ENCODE assay signal across 21 cellular contexts in the genomic region with DNA sequence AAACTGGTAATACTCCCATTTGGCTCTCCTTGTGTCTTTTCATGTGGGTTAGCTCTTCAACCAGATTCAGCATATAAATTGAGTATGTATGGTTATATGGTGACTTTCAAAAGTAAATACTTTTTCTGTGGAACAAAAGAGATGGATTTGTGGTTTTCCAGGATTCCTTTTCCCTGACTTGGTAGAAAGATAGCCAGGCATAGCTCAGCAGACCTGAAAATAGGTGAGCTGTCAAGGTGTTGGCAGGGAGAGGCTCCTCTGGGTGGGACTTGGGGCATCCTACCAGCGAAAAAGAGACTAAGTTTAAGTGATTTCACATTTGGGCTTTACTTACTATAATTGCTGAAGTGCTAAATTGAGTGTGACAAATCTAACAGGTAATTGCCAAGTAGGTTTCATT.
DNase-seq lines count a peak whose midpoint lies in the region; ATAC-seq, FAIRE-seq and TF ChIP-seq lines count a peak whose summit lies in the region.
"Had no signal": no experiment of that assay in that cellular context is flagged by ENCODE, and none has a peak within 500 bp of the region (broad histone marks: within the 10 kb centered on the region; RNA-seq: fewer than 3 reads in every experiment).

No MANE protein-coding gene starts in this region.

- H3K4me3 Mint-ChIP-seq in mesothelial cell of epicardium, result no peak overlapping the region
- H3K4me3 Mint-ChIP-seq: activated T-cell treated with anti-CD3 and anti-CD28 coated beads, Interleukin-2, amount 50 U/mL, for 72 hours had no signal

- H4K20me1 ChIP-seq in GM12878 (ENCODE audit: control insufficient read depth, insufficient read depth), result no peaks in the 10 kb centered on the region

- SMC1A ChIA-PET in GM12878 (lab: Charles Lee; ENCODE audit: uncharacterized antibody, unreplicated experiment), result interaction anchor here (0.6 to 1.3 kb wide), 6 partner anchors 8 to 72 kb away, joined by 3 to 7 read pairs (median 4); no protein-coding TSS in a partner anchor

- ATAC-seq in GM12878, result no peak
- ATAC-seq in HG02885 (IDR thresholded peaks at IDR 0.05; ENCODE audit: poor library complexity, unreplicated experiment), result no peak
- ATAC-seq: activated naive CD4-positive, alpha-beta T cell treated with anti-CD3 and anti-CD28 coated beads, Interleukin-2, amount 50 U/mL, for 72 hours; activated T-cell treated with anti-CD3 and anti-CD28 coated beads, Interleukin-2, amount 50 U/mL, for 72 hours; K562; left lung; sciatic nerve had no signal

- H3K27ac ChIP-seq in GM12878 (ENCODE audit: control insufficient read depth, insufficient read depth), result no peak overlapping the region
- H3K27ac ChIP-seq: BLaER1 treated with 17β-estradiol and CSF1 and Interleukin-3, amounts not matched to agents 10 nM and 100 nM; left lung had no signal

- intact Hi-C loops in GM12878 (cut with micrococcal nuclease; ENCODE audit: unreplicated experiment), result no loop called here

- RAD21 ChIA-PET in GM12878 (lab: Charles Lee; ENCODE audit: unreplicated experiment), result interaction anchor here (0.7 to 1.2 kb wide), 2 partner anchors 9 to 11 kb away, joined by 3 read pairs; no protein-coding TSS in a partner anchor

- no peaks in the 10 kb centered on the region for H3K36me3 ChIP-seq in GM12878 (ENCODE audit: control insufficient read depth in 2 of 2, insufficient read depth in 2 of 2, low read length in 1 of 2)
- H3K36me3 ChIP-seq: left lung had no signal

- in situ Hi-C loops in GM12878 (cut with MboI), result no loop called here

- no peaks in the 10 kb centered on the region for H3K9me3 ChIP-seq in GM12878 (replicated peaks; ENCODE audit: control insufficient read depth, insufficient read depth, low read length)
- H3K9me3 ChIP-seq: left lung had no signal

- peak; percentile 23 for DNase-seq in NCI-H1105 treated with DMSO at 0.1 percent for 48 hours (lab: John Stamatoyannopoulos, UW)
- DNase-seq in NCI-H1105 (lab: John Stamatoyannopoulos, UW), result no peak
- DNase-seq in NCI-H69 (lab: John Stamatoyannopoulos, UW), result peak; percentile 64
- no peak for DNase-seq in GM12878 (ENCODE audit: low read depth, low spot score)
- no peak for DNase-seq in mesothelial cell of epicardium (ENCODE audit: low spot score in 2 of 2, unreplicated experiment in 2 of 2)
- DNase-seq in HuH-7 (ENCODE audit: low spot score), result no peak
- DNase-seq in activated gamma-delta T cell (lab: John Stamatoyannopoulos, UW), result no peak
- DNase-seq: activated CD4-positive, CD25-positive, alpha-beta regulatory T cell treated with anti-CD3 and anti-CD28 coated beads, Interleukin-2, amount 50 U/mL, for 72 hours; activated T-cell treated with anti-CD3 and anti-CD28 coated beads, Interleukin-2, amount 50 U/mL, for 72 hours; effector memory CD4-positive, alpha-beta T cell; left lung; NCI-H1048; NCI-H2081 treated with DMSO at 0.1 percent for 48 hours; substantia nigra had no signal

- H3K9me3 Mint-ChIP-seq in mesothelial cell of epicardium, result no peaks in the 10 kb centered on the region
- H3K9me3 Mint-ChIP-seq: activated T-cell treated with anti-CD3 and anti-CD28 coated beads, Interleukin-2, amount 50 U/mL, for 72 hours had no signal

- peak overlapping the region; percentile 45 for H3K27ac Mint-ChIP-seq in mesothelial cell of epicardium
- H3K27ac Mint-ChIP-seq: activated naive CD4-positive, alpha-beta T cell treated with anti-CD3 and anti-CD28 coated beads, Interleukin-2, amount 50 U/mL, for 72 hours; activated T-cell treated with anti-CD3 and anti-CD28 coated beads, Interleukin-2, amount 50 U/mL, for 72 hours had no signal

- no peak overlapping the region for H3K4me2 ChIP-seq in GM12878 (ENCODE audit: control insufficient read depth, insufficient read depth)
- H3K4me2 ChIP-seq: BLaER1 treated with 17β-estradiol and CSF1 and Interleukin-3, amounts not matched to agents 10 nM and 100 nM had no signal

- no peak overlapping the region for H3K4me3 ChIP-seq in GM12878
- H3K4me3 ChIP-seq: BLaER1 treated with 17β-estradiol and CSF1 and Interleukin-3, amounts not matched to agents 10 nM and 100 nM; K562; left lung had no signal

- TF ChIP-seq POLR2A in GM12878 (IDR thresholded peaks at IDR 0.05; ENCODE audit: low read depth, low read length), result no peak

- no peaks in the 10 kb centered on the region for H3K27me3 Mint-ChIP-seq in mesothelial cell of epicardium (ENCODE audit: low read depth)

- no peak for TF ChIP-seq EP300 in GM12878 (IDR thresholded peaks at IDR 0.05; ENCODE audit: borderline replicate concordance in 1 of 2, control insufficient read depth in 1 of 2, low read depth in 2 of 2, low read length in 2 of 2)

- H3K79me2 ChIP-seq in GM12878 (ENCODE audit: control insufficient read depth, insufficient read depth, low read length), result no peaks in the 10 kb centered on the region; the same call in 1 of the 2 replicates

- POLR2A ChIA-PET in GM12878 (lab: Charles Lee), result no interaction called here

- 90% methylated on average over 1 of the region's 1 CpG for WGBS in GM12878 (ENCODE audit: insufficient coverage, insufficient replicate concordance, low lambda C conversion rate, missing lambda C conversion rate)

- H3K27me3 ChIP-seq in GM12878 (replicated peaks in 1 of 2; ENCODE audit: control insufficient read depth in 2 of 2, insufficient read depth in 2 of 2, low read length in 1 of 2), result no peaks in the 10 kb centered on the region
- H3K27me3 ChIP-seq: BLaER1 treated with 17β-estradiol and CSF1 and Interleukin-3, amounts not matched to agents 10 nM and 100 nM; left lung had no signal

- peaks cover 1% of the 10 kb centered on the region for H3K36me3 Mint-ChIP-seq in mesothelial cell of epicardium

- H3K4me1 ChIP-seq in GM12878 (ENCODE audit: control insufficient read depth, insufficient read depth, low read length), result no peaks in the 10 kb centered on the region

- no peak overlapping the region for H2AFZ ChIP-seq in GM12878 (ENCODE audit: control insufficient read depth, low read depth, low read length)

- TF ChIP-seq RAD21 in GM12878 (IDR thresholded peaks at IDR 0.05; ENCODE audit: insufficient read depth, low read depth, low read length), result no peak

- H3K4me1 Mint-ChIP-seq in mesothelial cell of epicardium, result peaks cover 30% of the 10 kb centered on the region

- CTCF ChIA-PET in GM12878 (lab: Yijun Ruan, JAX), result interaction anchor here (1.7 kb wide), 1 partner anchor 10 kb away, joined by 4 read pairs; no protein-coding TSS in a partner anchor

- H3K9ac ChIP-seq in GM12878 (ENCODE audit: control insufficient read depth, insufficient read depth, low read length), result no peak overlapping the region
- H3K9ac ChIP-seq: BLaER1 treated with 17β-estradiol and CSF1 and Interleukin-3, amounts not matched to agents 10 nM and 100 nM had no signal

- BruUV-seq in GM12878 (replicated peaks; lab: Mats Ljungman, UMichigan), result no TSS peak

- TF ChIP-seq CTCF in GM12878 (IDR thresholded peaks at IDR 0.05 in 2 of 3, conservative IDR thresholded peaks at IDR 0.05 in 1 of 3; ENCODE audit: control insufficient read depth in 2 of 3, extremely low read depth in 1 of 3, insufficient read depth in 1 of 3, low read depth in 3 of 3, low read length in 3 of 3), result no peak
- no peak for TF ChIP-seq CTCF in mesothelial cell of epicardium (IDR thresholded peaks at IDR 0.05; ENCODE audit: unreplicated experiment)

- no peak for FAIRE-seq in GM12878 (lab: Jason Lieb, UNC)
- FAIRE-seq: D721Med, G401.6, K562 had no signal

TF ChIP-seq in GM12878, 131 proteins besides CTCF, POLR2A, EP300 and RAD21:
- no peak for TF ChIP-seq SIX5 (IDR thresholded peaks at IDR 0.05; ENCODE audit: low read depth, low read length, severe bottlenecking)
- TF ChIP-seq MTA2 (IDR thresholded peaks at IDR 0.05; ENCODE audit: low read depth), result 0 out of 2 replicates have a peak, but pooled peaks have one; percentile 23
TF ChIP-seq in GM12878: peak in this region for 1.

Comparison
In these comparisons a context has a peak if more than half of its experiments do, and no peak if none do; other contexts are left out.
1. DNase-seq: peak in NCI-H1105 treated with DMSO at 0.1 percent for 48 hours (single experiment) and NCI-H69 (single experiment); none in NCI-H1105 (single experiment), GM12878 (single experiment), mesothelial cell of epicardium (0 of 2), HuH-7 (single experiment) and activated gamma-delta T cell (single experiment).